7 cellular contexts compared by ENCODE assay signal in the genomic region with DNA sequence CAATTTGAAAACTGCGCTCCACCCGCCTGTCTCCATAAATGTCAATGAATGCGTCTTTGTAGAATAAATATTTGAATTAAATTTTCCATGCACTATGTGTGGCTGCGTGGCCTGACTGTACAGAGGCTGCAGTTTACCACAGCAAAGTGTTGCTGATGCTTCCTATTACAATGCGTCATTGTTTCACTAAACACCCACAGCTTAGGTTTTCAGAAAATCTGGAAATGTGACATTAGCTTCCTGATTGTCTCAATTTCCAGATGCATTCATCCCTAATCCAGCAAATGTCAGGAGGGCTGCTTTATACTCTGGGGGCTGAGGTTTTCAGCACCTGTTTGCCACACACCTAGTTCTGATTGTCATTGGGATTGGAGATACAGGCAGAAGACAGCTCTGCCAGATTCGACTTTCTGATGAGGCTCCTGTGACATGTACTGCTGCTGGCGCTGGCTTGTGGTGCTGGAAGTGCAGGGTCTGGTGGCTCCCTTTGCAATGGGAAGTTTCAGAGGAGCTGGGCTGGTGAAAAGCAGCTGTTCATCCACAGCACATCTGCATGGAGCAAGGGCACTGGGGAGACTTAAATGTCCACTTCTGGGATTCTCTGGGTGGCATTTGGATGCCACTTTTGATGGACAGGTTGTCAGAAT.
"Had no signal": no experiment of that assay in that cellular context is flagged by ENCODE, and none has a peak within 500 bp of the region (broad histone marks: within the 10 kb centered on the region; RNA-seq: fewer than 3 reads in every experiment).

No MANE protein-coding gene starts in this region.

- H3K27me3 ChIP-seq: body of pancreas, stomach, tibial artery, uterus had no signal

- H3K27ac ChIP-seq: body of pancreas, stomach, tibial artery, uterus had no signal

- ATAC-seq: body of pancreas had no signal

- DNase-seq: body of pancreas; immature natural killer cell; mammary epithelial cell; stimulated activated CD4-positive, alpha-beta T cell treated with anti-CD3 and anti-CD28 coated beads, Interleukin-15, amount 100 ng/mL, for 24 hours; stomach; tibial artery; uterus had no signal

- H3K36me3 ChIP-seq: uterus had no signal

- H3K4me1 ChIP-seq: body of pancreas, uterus had no signal

- H3K9me3 ChIP-seq: body of pancreas, stomach, tibial artery, uterus had no signal

- H3K4me3 ChIP-seq: body of pancreas, stomach, tibial artery, uterus had no signal
